26 cellular contexts compared by ENCODE assay signal in genomic region chr2:216949685-216950397, GRCh38.
A peak's percentile ranks its signal among the peaks of the same experiment; 100 is the strongest.
DNase-seq lines count a peak whose midpoint lies in the region; ATAC-seq, FAIRE-seq and TF ChIP-seq lines count a peak whose summit lies in the region.
"Had no signal": no experiment of that assay in that cellular context is flagged by ENCODE, and none has a peak within 500 bp of the region (broad histone marks: within the 10 kb centered on the region; RNA-seq: fewer than 3 reads in every experiment).

No MANE protein-coding gene starts in this region.

- no peak overlapping the region for H3K4me2 ChIP-seq in astrocyte (ENCODE audit: low read length)

- TF ChIP-seq EP300 in ovary (IDR thresholded peaks at IDR 0.05): no peak

- H3K9me3 ChIP-seq in astrocyte (ENCODE audit: insufficient read depth, low read depth, low read length): no peaks in the 10 kb centered on the region
- H3K9me3 ChIP-seq in ovary: no peaks in the 10 kb centered on the region

- 19 to 42% (median 30%) methylated on average over 12 of the region's 12 CpGs for WGBS in ovary, 3 donors

- H3K27me3 Mint-ChIP-seq in astrocyte (ENCODE audit: low read depth, unreplicated experiment): peaks cover 11% of the 10 kb centered on the region

- no peaks in the 10 kb centered on the region for H3K27me3 ChIP-seq in astrocyte (ENCODE audit: insufficient read depth, low read length)
- no peaks in the 10 kb centered on the region for H3K27me3 ChIP-seq in ovary
- H3K27me3 ChIP-seq: brain microvascular endothelial cell had no signal

- DNase-seq in Daoy (ENCODE audit: low read depth) (peak; percentile 9), astrocyte (ENCODE audit: low read depth) (peak; percentile 4), ovary (peak in 4 of 5 donors; percentile 38 to 58 (median 40)), GM19239 (ENCODE audit: insufficient read length, low spot score) (no peak)
- DNase-seq in stimulated activated CD4-positive, alpha-beta T cell treated with anti-CD3 and anti-CD28 coated beads, Interleukin-2, amount 100 ng/mL, for 48 hours: no peak
- DNase-seq: activated CD4-positive, alpha-beta T cell treated with anti-CD3 and anti-CD28 coated beads for 48 hours; activated CD8-positive, alpha-beta memory T cell treated with anti-CD3 and anti-CD28 coated beads, Interleukin-2, amount 10 ng/mL, durations not matched to agents 7 days and 5 days; activated naive CD8-positive, alpha-beta T cell treated with anti-CD3 and anti-CD28 coated beads, Interleukin-2, amount 10 ng/mL, durations not matched to agents 7 days and 5 days; brain microvascular endothelial cell; CD8-positive, alpha-beta T cell; DMS79; foreskin fibroblast; KG1; mammary epithelial cell; naive thymus-derived CD8-positive, alpha-beta T cell; NCI-H187 treated with DMSO at 0.1 percent for 48 hours; NCI-H510A; stimulated activated CD4-positive, alpha-beta T cell treated with anti-CD3 and anti-CD28 coated beads, Interleukin-4, amount 100 ng/mL, for 1 hour had no signal

- H2AFZ ChIP-seq in astrocyte (ENCODE audit: low read depth, low read length): peak overlapping the region; percentile 23

- H3K4me1 ChIP-seq in astrocyte (ENCODE audit: insufficient read depth, low read length): no peaks in the 10 kb centered on the region
- H3K4me1 ChIP-seq in ovary (ENCODE audit: insufficient read depth): peaks cover 8% of the 10 kb centered on the region

- H3K9ac ChIP-seq in astrocyte (ENCODE audit: low read length): no peak overlapping the region

- H4K20me1 ChIP-seq in astrocyte (ENCODE audit: insufficient read depth, low read length): no peaks in the 10 kb centered on the region

- no peak overlapping the region for H3K4me3 Mint-ChIP-seq in astrocyte (ENCODE audit: unreplicated experiment)
- H3K4me3 Mint-ChIP-seq: activated CD8-positive, alpha-beta memory T cell treated with anti-CD3 and anti-CD28 coated beads, Interleukin-2, amount 10 ng/mL, durations not matched to agents 7 days and 5 days; activated naive CD8-positive, alpha-beta T cell treated with anti-CD3 and anti-CD28 coated beads, Interleukin-2, amount 10 ng/mL, durations not matched to agents 7 days and 5 days; activated T-helper 17 cell treated with anti-CD3 and anti-CD28 coated beads, Interleukin-2, amount 50 U/mL, for 72 hours; CD8-positive, alpha-beta T cell; naive thymus-derived CD8-positive, alpha-beta T cell had no signal

- no peak for FAIRE-seq in astrocyte (lab: Jason Lieb, UNC)
- FAIRE-seq in GM19239 (lab: Jason Lieb, UNC): no peak
- FAIRE-seq: keratinocyte, TTC549 had no signal

- no peak for TF ChIP-seq POLR2A in ovary (IDR thresholded peaks at IDR 0.05)

- no peak for TF ChIP-seq CTCF in astrocyte (IDR thresholded peaks at IDR 0.05; ENCODE audit: insufficient read depth, low read depth, low read length)
- TF ChIP-seq CTCF in ovary (IDR thresholded peaks at IDR 0.05): no peak

- intact Hi-C loops in ovary (cut with DNase I): no loop called here

- peaks cover 18% of the 10 kb centered on the region for H3K9me3 Mint-ChIP-seq in astrocyte (ENCODE audit: unreplicated experiment)

- no peaks in the 10 kb centered on the region for H3K79me2 ChIP-seq in astrocyte (ENCODE audit: insufficient read depth, low read length)

- ATAC-seq in HG02623 (IDR thresholded peaks at IDR 0.05; ENCODE audit: unreplicated experiment) (peak; percentile 60), HG02938 (IDR thresholded peaks at IDR 0.05; ENCODE audit: unreplicated experiment) (no peak), HG02852 (IDR thresholded peaks at IDR 0.05; ENCODE audit: unreplicated experiment) (no peak)
- ATAC-seq: activated CD8-positive, alpha-beta memory T cell treated with anti-CD3 and anti-CD28 coated beads, Interleukin-2, amount 10 ng/mL, durations not matched to agents 7 days and 5 days; activated T-helper 17 cell treated with anti-CD3 and anti-CD28 coated beads, Interleukin-2, amount 50 U/mL, for 72 hours; CD8-positive, alpha-beta T cell; naive thymus-derived CD8-positive, alpha-beta T cell had no signal

- H3K27ac ChIP-seq in astrocyte (ENCODE audit: low read depth, low read length): no peak overlapping the region
- H3K27ac ChIP-seq in ovary: peak overlapping the region in 1 of 2 donors; percentile 22
- H3K27ac ChIP-seq: brain microvascular endothelial cell, skin epidermis had no signal

- H3K27ac Mint-ChIP-seq in astrocyte (ENCODE audit: unreplicated experiment): no peak overlapping the region
- H3K27ac Mint-ChIP-seq: activated CD8-positive, alpha-beta memory T cell treated with anti-CD3 and anti-CD28 coated beads, Interleukin-2, amount 10 ng/mL, durations not matched to agents 7 days and 5 days; activated naive CD8-positive, alpha-beta T cell treated with anti-CD3 and anti-CD28 coated beads, Interleukin-2, amount 10 ng/mL, durations not matched to agents 7 days and 5 days; activated T-helper 17 cell treated with anti-CD3 and anti-CD28 coated beads, Interleukin-2, amount 50 U/mL, for 72 hours; CD8-positive, alpha-beta T cell; naive thymus-derived CD8-positive, alpha-beta T cell had no signal

- H3K4me3 ChIP-seq in astrocyte (ENCODE audit: insufficient read depth, low read depth, low read length) (no peak overlapping the region), ovary (no peak overlapping the region)
- H3K4me3 ChIP-seq: coronary artery, skin epidermis had no signal

- no peaks in the 10 kb centered on the region for H3K4me1 Mint-ChIP-seq in astrocyte (ENCODE audit: low read depth, unreplicated experiment)
- H3K4me1 Mint-ChIP-seq: activated CD8-positive, alpha-beta memory T cell treated with anti-CD3 and anti-CD28 coated beads, Interleukin-2, amount 10 ng/mL, durations not matched to agents 7 days and 5 days; activated T-helper 17 cell treated with anti-CD3 and anti-CD28 coated beads, Interleukin-2, amount 50 U/mL, for 72 hours; naive thymus-derived CD8-positive, alpha-beta T cell had no signal

- peaks cover 4% of the 10 kb centered on the region for H3K36me3 Mint-ChIP-seq in astrocyte (ENCODE audit: low read depth, unreplicated experiment)
- H3K36me3 Mint-ChIP-seq: activated CD8-positive, alpha-beta memory T cell treated with anti-CD3 and anti-CD28 coated beads, Interleukin-2, amount 10 ng/mL, durations not matched to agents 7 days and 5 days; CD8-positive, alpha-beta T cell had no signal

- H3K36me3 ChIP-seq in astrocyte (ENCODE audit: insufficient read depth, low read length) (no peaks in the 10 kb centered on the region), ovary (no peaks in the 10 kb centered on the region)
- H3K36me3 ChIP-seq: brain microvascular endothelial cell had no signal

Comparison
In these comparisons a context has a peak if more than half of its experiments do, and no peak if none do; other contexts are left out.
1. DNase-seq: peak in Daoy (single experiment), astrocyte (single experiment) and ovary (4 of 5); none in GM19239 (single experiment) and stimulated activated CD4-positive, alpha-beta T cell treated with anti-CD3 and anti-CD28 coated beads, Interleukin-2, amount 100 ng/mL, for 48 hours (0 of 2).